14 cellular contexts compared by ENCODE assay signal in genomic region chr17:65078441-65079160, GRCh38. TPM values are rescaled to one million over a fixed set of nuclear protein-coding genes. Genes with fewer than 3 reads are reported as not detected.
DNase-seq lines count a peak whose midpoint lies in the region; ATAC-seq and TF ChIP-seq lines count a peak whose summit lies in the region.
"Had no signal": no experiment of that assay in that cellular context is flagged by ENCODE, and none has a peak within 500 bp of the region (broad histone marks: within the 10 kb centered on the region; RNA-seq: fewer than 3 reads in every experiment).

No MANE protein-coding gene starts in this region.

- H3K9me3 ChIP-seq in GM23248 (ENCODE audit: low read depth) = no peaks in the 10 kb centered on the region
- no peaks in the 10 kb centered on the region for H3K9me3 ChIP-seq in esophagus muscularis mucosa
- H3K9me3 ChIP-seq: prostate gland had no signal

- 0 out of 2 replicates have a peak, but pooled peaks cover 6% of the 10 kb centered on the region for H3K27me3 ChIP-seq in GM23248 (replicated peaks; ENCODE audit: insufficient read depth)
- no peaks in the 10 kb centered on the region for H3K27me3 ChIP-seq in foreskin keratinocyte
- no peaks in the 10 kb centered on the region for H3K27me3 ChIP-seq in esophagus muscularis mucosa

- no peaks in the 10 kb centered on the region for H4K20me1 ChIP-seq in GM23248 (ENCODE audit: insufficient read depth)

- no peaks in the 10 kb centered on the region for H3K4me1 ChIP-seq in GM23248 (ENCODE audit: insufficient read depth)
- H3K4me1 ChIP-seq in foreskin keratinocyte = no peaks in the 10 kb centered on the region
- peaks cover 20 to 49% (median 43%) of the 10 kb centered on the region in 4 donors for H3K4me1 ChIP-seq in esophagus muscularis mucosa
- H3K4me1 ChIP-seq: prostate gland had no signal

- H3K4me3 ChIP-seq in GM23248 = no peak overlapping the region
- H3K4me3 ChIP-seq in esophagus muscularis mucosa = no peak overlapping the region
- H3K4me3 ChIP-seq: prostate gland had no signal

- peaks cover 10% of the 10 kb centered on the region for H3F3A ChIP-seq in GM23248 (ENCODE audit: insufficient read depth)

- H3K79me2 ChIP-seq in GM23248 (ENCODE audit: insufficient read depth) = no peaks in the 10 kb centered on the region

- no peak for TF ChIP-seq POLR2A in esophagus muscularis mucosa (IDR thresholded peaks at IDR 0.05; ENCODE audit: low read depth)

- peak overlapping the region; percentile 37 for H3K4me2 ChIP-seq in GM23248 (ENCODE audit: unreplicated experiment)

- peak overlapping the region; percentile 48; the same call in 1 of the 2 replicates for H2AFZ ChIP-seq in GM23248

- peak; percentile 76 for DNase-seq in GM23248
- peak; percentile 52 for DNase-seq in amniotic epithelial cell (ENCODE audit: low read depth)
- peak in 1 of 2 donors; percentile 45 for DNase-seq in foreskin keratinocyte
- peak; percentile 87 for DNase-seq in renal cortical epithelial cell (ENCODE audit: low read depth)
- no peak for DNase-seq in esophagus muscularis mucosa (ENCODE audit: extremely low spot score)
- DNase-seq in SHP77 (lab: John Stamatoyannopoulos, UW) = no peak
- DNase-seq: activated effector memory CD4-positive, alpha-beta T cell treated with anti-CD3 and anti-CD28 coated beads, Interleukin-2, amount 50 U/mL, for 16 hours; effector memory CD8-positive, alpha-beta T cell; left cardiac atrium had no signal

- H3K9me2 ChIP-seq in GM23248 (ENCODE audit: insufficient read depth) = no peaks in the 10 kb centered on the region

- TF ChIP-seq EP300 in esophagus muscularis mucosa (IDR thresholded peaks at IDR 0.05) = no peak

- peak; percentile 81 for ATAC-seq in foreskin keratinocyte
- ATAC-seq in HG02870 (IDR thresholded peaks at IDR 0.05; ENCODE audit: unreplicated experiment) = no peak
- no peak for ATAC-seq in HG02852 (IDR thresholded peaks at IDR 0.05; ENCODE audit: unreplicated experiment)
- ATAC-seq: activated CD4-positive, CD25-positive, alpha-beta regulatory T cell treated with anti-CD3 and anti-CD28 coated beads, Interleukin-2, amount 50 U/mL, for 24 hours; effector memory CD8-positive, alpha-beta T cell had no signal

- 40 to 41% methylated on average over 10 of the region's 10 CpGs for whole genome bisulfite sequencing in GM23248 (ENCODE audit: low coverage in 1 of 2, low lambda C conversion rate in 2 of 2, missing lambda C conversion rate in 2 of 2), 2 experiments
- WGBS in esophagus muscularis mucosa = 87% methylated on average over 10 of the region's 10 CpGs

- TF ChIP-seq CTCF in foreskin keratinocyte (conservative IDR thresholded peaks at IDR 0.05) (no peak), esophagus muscularis mucosa (IDR thresholded peaks at IDR 0.05) (no peak)

- H3K27ac ChIP-seq in GM23248 = no peak overlapping the region
- no peak overlapping the region for H3K27ac ChIP-seq in foreskin keratinocyte
- H3K27ac ChIP-seq in esophagus muscularis mucosa (replicated peaks in 1 of 4) = peak overlapping the region in 1 of 4 donors; percentile 42
- H3K27ac ChIP-seq: RWPE1 had no signal

- H3K36me3 ChIP-seq in GM23248 (ENCODE audit: low read depth) = no peaks in the 10 kb centered on the region
- H3K36me3 ChIP-seq in esophagus muscularis mucosa = no peaks in the 10 kb centered on the region
- H3K36me3 ChIP-seq: prostate gland had no signal

- no peak overlapping the region for H3K9ac ChIP-seq in GM23248

- intact Hi-C loops in esophagus muscularis mucosa (cut with DNase I) = no loop called here

- in situ Hi-C loops in GM23248 (cut with MboI) = no loop called here

RNA-seq across cellular contexts. Expression of gene GNA13, which starts 22.1 kb away (rescaled TPM):
- total RNA-seq in GM23248 (2014; rRNA removed; shearing (Covaris generic)) = 40.6 and 41.8 TPM in 2 replicates
- polyA plus RNA-seq in GM23248 (2016; fragmentation: Nextera tagmentation; extraction: Ambion mirVana) (17.2 and 18.5 TPM in 2 replicates), foreskin keratinocyte (7.8 and 8.8 TPM in 2 replicates)
- total RNA-seq in foreskin keratinocyte (39.2 and 40.4 TPM in 2 replicates), renal cortical epithelial cell (87.2 and 115 TPM in 2 replicates), esophagus muscularis mucosa (10 to 100 TPM; 54.2 to 79.6 (median 69.2) TPM)

RNA-seq across cellular contexts. Expression of gene RGS9, which starts 58.6 kb away (rescaled TPM):
- total RNA-seq in GM23248 (2014; rRNA removed; shearing (Covaris generic)) = 0.43 TPM in 1 of 2 replicates, not detected in the other
- polyA plus RNA-seq in GM23248 (2016; fragmentation: Nextera tagmentation; extraction: Ambion mirVana) (0.76 TPM in 1 of 2 replicates, not detected in the other), foreskin keratinocyte (5.0 and 6.4 TPM in 2 replicates)
- total RNA-seq in foreskin keratinocyte (4.2 and 4.5 TPM in 2 replicates), renal cortical epithelial cell (2.7 and 4.2 TPM in 2 replicates), esophagus muscularis mucosa (10 to 100 TPM; 22.4 to 58.6 (median 32.2) TPM)

Comparison
In these comparisons a context has a peak if more than half of its experiments do, and no peak if none do; other contexts are left out.
1. DNase-seq: peak in GM23248 (single experiment), amniotic epithelial cell (single experiment) and renal cortical epithelial cell (single experiment); none in esophagus muscularis mucosa (single experiment) and SHP77 (0 of 2).